ENCODE assay signal across 8 cellular contexts in genomic region chrX:15815779-15816452, GRCh38. TPM values are rescaled to one million over a fixed set of nuclear protein-coding genes. Genes with fewer than 3 reads are reported as not detected.
DNase-seq lines count a peak whose midpoint lies in the region; ATAC-seq and TF ChIP-seq lines count a peak whose summit lies in the region.

No MANE protein-coding gene starts in this region.

- H3K9me3 Mint-ChIP-seq in activated CD8-positive, alpha-beta memory T cell treated with anti-CD3 and anti-CD28 coated beads, Interleukin-2, amount 10 ng/mL, durations not matched to agents 7 days and 5 days (ENCODE audit: low read depth): no peaks in the 10 kb centered on the region
- no peaks in the 10 kb centered on the region for H3K9me3 Mint-ChIP-seq in GM23338
- no peaks in the 10 kb centered on the region for H3K9me3 Mint-ChIP-seq in memory B cell

- peaks cover 42% of the 10 kb centered on the region for H3K36me3 Mint-ChIP-seq in activated CD8-positive, alpha-beta memory T cell treated with anti-CD3 and anti-CD28 coated beads, Interleukin-2, amount 10 ng/mL, durations not matched to agents 7 days and 5 days
- H3K36me3 Mint-ChIP-seq in GM23338 (ENCODE audit: low read depth) (peaks cover 64% of the 10 kb centered on the region), memory B cell (peaks cover 16% of the 10 kb centered on the region)

- H3K27me3 ChIP-seq in GM23338 (ENCODE audit: insufficient read depth): no peaks in the 10 kb centered on the region

- peak overlapping the region; percentile 87 for H3K27ac ChIP-seq in GM23338 (ENCODE audit: low read depth)

- ATAC-seq in activated CD8-positive, alpha-beta memory T cell treated with anti-CD3 and anti-CD28 coated beads, Interleukin-2, amount 10 ng/mL, durations not matched to agents 7 days and 5 days: peak; percentile 69
- peak; percentile 92 for ATAC-seq in GM23338
- peak; percentile 65 for ATAC-seq in memory B cell (ENCODE audit: low read depth)
- no peak for ATAC-seq in HG02678 (IDR thresholded peaks at IDR 0.05; ENCODE audit: unreplicated experiment)

- H3K4me1 Mint-ChIP-seq in activated CD8-positive, alpha-beta memory T cell treated with anti-CD3 and anti-CD28 coated beads, Interleukin-2, amount 10 ng/mL, durations not matched to agents 7 days and 5 days: peaks cover 48% of the 10 kb centered on the region
- H3K4me1 Mint-ChIP-seq in GM23338 (peaks cover 23% of the 10 kb centered on the region; the same call in 2 of the 3 replicates), memory B cell (peaks cover 6% of the 10 kb centered on the region)

- in situ Hi-C loops in astrocyte of the spinal cord (cut with HindIII; ENCODE audit: low sequenced_read_pairs): no loop called here

- peaks cover 7% of the 10 kb centered on the region; the same call in 1 of the 2 replicates for H3K36me3 ChIP-seq in GM23338 (ENCODE audit: insufficient read depth)

- H2AFZ ChIP-seq in GM23338: no peak overlapping the region

- H3K4me2 ChIP-seq in GM23338: peak overlapping the region; percentile 4; the same call in 1 of the 2 replicates

- no peaks in the 10 kb centered on the region for H3K27me3 Mint-ChIP-seq in activated CD8-positive, alpha-beta memory T cell treated with anti-CD3 and anti-CD28 coated beads, Interleukin-2, amount 10 ng/mL, durations not matched to agents 7 days and 5 days
- H3K27me3 Mint-ChIP-seq in GM23338 (ENCODE audit: insufficient read depth, low read depth, poor library complexity) (no peaks in the 10 kb centered on the region), memory B cell (no peaks in the 10 kb centered on the region)

- H3K27ac Mint-ChIP-seq in activated CD8-positive, alpha-beta memory T cell treated with anti-CD3 and anti-CD28 coated beads, Interleukin-2, amount 10 ng/mL, durations not matched to agents 7 days and 5 days: peak overlapping the region; percentile 81
- H3K27ac Mint-ChIP-seq in GM23338 (peak overlapping the region; percentile 100), memory B cell (no peak overlapping the region)

- no peaks in the 10 kb centered on the region for H3K79me2 ChIP-seq in GM23338 (replicated peaks; ENCODE audit: insufficient read depth)

- H3F3A ChIP-seq in GM23338 (replicated peaks; ENCODE audit: low read depth): no peaks in the 10 kb centered on the region

- H3K4me1 ChIP-seq in GM23338 (ENCODE audit: insufficient read depth): peaks cover 12% of the 10 kb centered on the region

- no peaks in the 10 kb centered on the region for H4K20me1 ChIP-seq in GM23338 (replicated peaks; ENCODE audit: insufficient read depth)

- no peak overlapping the region for H3K4me3 Mint-ChIP-seq in activated CD8-positive, alpha-beta memory T cell treated with anti-CD3 and anti-CD28 coated beads, Interleukin-2, amount 10 ng/mL, durations not matched to agents 7 days and 5 days
- H3K4me3 Mint-ChIP-seq in GM23338 (no peak overlapping the region), memory B cell (no peak overlapping the region)

- DNase-seq in activated CD8-positive, alpha-beta memory T cell treated with anti-CD3 and anti-CD28 coated beads, Interleukin-2, amount 10 ng/mL, durations not matched to agents 7 days and 5 days: peak; percentile 53
- DNase-seq in activated CD8-positive, alpha-beta memory T cell treated with anti-CD3 and anti-CD28 coated beads, Interleukin-2, amount 50 U/mL, for 48 hours: no peak
- DNase-seq in GM23338 (ENCODE audit: low spot score) (peak; percentile 63), NCI-H2227 treated with DMSO at 0.1 percent for 48 hours (lab: John Stamatoyannopoulos, UW) (peak; percentile 8), astrocyte of the spinal cord (ENCODE audit: low read depth, low spot score) (no peak), memory B cell (ENCODE audit: low spot score in 2 of 2) (no peak), COR-L47 (lab: John Stamatoyannopoulos, UW) (no peak)

- peak; percentile 38 to 49 for TF ChIP-seq CTCF in GM23338 (conservative IDR thresholded peaks at IDR 0.05; ENCODE audit: low read depth in 2 of 2)
- TF ChIP-seq CTCF in astrocyte of the spinal cord (IDR thresholded peaks at IDR 0.05; ENCODE audit: low read depth, low read length): peak; percentile 50

- no peaks in the 10 kb centered on the region for H3K9me2 ChIP-seq in GM23338 (ENCODE audit: insufficient read depth)

- CTCF ChIA-PET in activated CD8-positive, alpha-beta memory T cell treated with anti-CD3 and anti-CD28 coated beads, Interleukin-2, amount 10 ng/mL, durations not matched to agents 7 days and 5 days (lab: Charles Lee): interaction anchor here (1.6 kb wide), 1 partner anchor 39 kb away, joined by 5 read pairs; the partner anchor contains the start of gene AP1S2

- H3K4me3 ChIP-seq in GM23338 (no peak overlapping the region), astrocyte of the spinal cord (ENCODE audit: low read depth, low read length) (no peak overlapping the region)

TF ChIP-seq in GM23338, 12 proteins besides CTCF, POLR2A, EP300 and RAD21 (continues in another document):
- no peak for TF ChIP-seq EZH2 (IDR thresholded peaks at IDR 0.05; ENCODE audit: low read depth, unreplicated experiment)
- TF ChIP-seq POLR2AphosphoS5 (IDR thresholded peaks at IDR 0.05; ENCODE audit: low read depth): no peak
- TF ChIP-seq ZNF114 (CRISPR knock-in tag; IDR thresholded peaks at IDR 0.05): no peak
- TF ChIP-seq EZH2phosphoT487 (IDR thresholded peaks at IDR 0.05; ENCODE audit: unreplicated experiment): no peak
- no peak for TF ChIP-seq JUNB (IDR thresholded peaks at IDR 0.05; ENCODE audit: unreplicated experiment)
- no peak for TF ChIP-seq ZNF462 (CRISPR knock-in tag; IDR thresholded peaks at IDR 0.05)
- no peak for TF ChIP-seq CREB1 (CRISPR knock-in tag; IDR thresholded peaks at IDR 0.05; ENCODE audit: low read depth)
- no peak for TF ChIP-seq STAT1 (IDR thresholded peaks at IDR 0.05; ENCODE audit: unreplicated experiment)
- no peak for TF ChIP-seq NANOG (IDR thresholded peaks at IDR 0.05; ENCODE audit: borderline replicate concordance)

RNA-seq across cellular contexts. Expression of gene ZRSR2, which starts 25.6 kb away (rescaled TPM):
- 10 to 100 TPM; 18.0 to 20.1 TPM for total RNA-seq in activated CD8-positive, alpha-beta memory T cell treated with anti-CD3 and anti-CD28 coated beads, Interleukin-2, amount 10 ng/mL, durations not matched to agents 7 days and 5 days
- total RNA-seq in GM23338 (2014; rRNA removed; shearing (Covaris generic)): 5.2 and 7.7 TPM in 2 replicates
- 40.9 and 45.1 TPM in 2 replicates for polyA plus RNA-seq in GM23338 (2016; fragmentation: Nextera tagmentation; extraction: Ambion mirVana)

RNA-seq across cellular contexts. Expression of gene AP1S2, which starts 38.7 kb away (rescaled TPM):
- total RNA-seq in activated CD8-positive, alpha-beta memory T cell treated with anti-CD3 and anti-CD28 coated beads, Interleukin-2, amount 10 ng/mL, durations not matched to agents 7 days and 5 days: 10 to 100 TPM; 21.4 to 22.4 TPM
- 251 and 380 TPM in 2 replicates for total RNA-seq in GM23338 (2014; rRNA removed; shearing (Covaris generic))
- 138 and 160 TPM in 2 replicates for polyA plus RNA-seq in GM23338 (2016; fragmentation: Nextera tagmentation; extraction: Ambion mirVana)

Comparison
In these comparisons a context has a peak if more than half of its experiments do, and no peak if none do; other contexts are left out.
1. DNase-seq: peak in activated CD8-positive, alpha-beta memory T cell treated with anti-CD3 and anti-CD28 coated beads, Interleukin-2, amount 10 ng/mL, durations not matched to agents 7 days and 5 days (single experiment), GM23338 (single experiment) and NCI-H2227 treated with DMSO at 0.1 percent for 48 hours (single experiment); none in activated CD8-positive, alpha-beta memory T cell treated with anti-CD3 and anti-CD28 coated beads, Interleukin-2, amount 50 U/mL, for 48 hours (single experiment), astrocyte of the spinal cord (single experiment), memory B cell (0 of 2) and COR-L47 (single experiment).
2. RNA of gene AP1S2, which starts 38.7 kb away (total RNA-seq): 251 to 380 TPM in GM23338; 21.4 to 22.4 TPM in activated CD8-positive, alpha-beta memory T cell treated with anti-CD3 and anti-CD28 coated beads, Interleukin-2, amount 10 ng/mL, durations not matched to agents 7 days and 5 days; every median in the first group is over 10 times any median in the second.